8 cellular contexts compared by ENCODE assay signal in genomic region chr12:127162902-127163301, GRCh38.
A peak's percentile ranks its signal among the peaks of the same experiment; 100 is the strongest.
DNase-seq lines count a peak whose midpoint lies in the region; ATAC-seq and TF ChIP-seq lines count a peak whose summit lies in the region.

No MANE protein-coding gene starts in this region.

- H3K4me3 Mint-ChIP-seq in activated CD8-positive, alpha-beta T cell treated with anti-CD3 and anti-CD28 coated beads, Interleukin-2, amount 10 ng/mL, durations not matched to agents 7 days and 5 days = no peak overlapping the region

- H3K36me3 Mint-ChIP-seq in activated CD8-positive, alpha-beta T cell treated with anti-CD3 and anti-CD28 coated beads, Interleukin-2, amount 10 ng/mL, durations not matched to agents 7 days and 5 days (ENCODE audit: low read depth) = no peaks in the 10 kb centered on the region

- peak; percentile 83 for ATAC-seq in GM18508 (IDR thresholded peaks at IDR 0.05; ENCODE audit: insufficient read depth, unreplicated experiment)
- peak; percentile 71 for ATAC-seq in HG03103 (IDR thresholded peaks at IDR 0.05; ENCODE audit: low read depth, unreplicated experiment)
- ATAC-seq in activated CD8-positive, alpha-beta T cell treated with anti-CD3 and anti-CD28 coated beads, Interleukin-2, amount 10 ng/mL, durations not matched to agents 7 days and 5 days = peak; percentile 72
- no peak for ATAC-seq in HG02588 (IDR thresholded peaks at IDR 0.05; ENCODE audit: unreplicated experiment)
- no peak for ATAC-seq in HG02885 (IDR thresholded peaks at IDR 0.05; ENCODE audit: poor library complexity, unreplicated experiment)

- H3K4me1 ChIP-seq in hepatocyte (ENCODE audit: insufficient read depth) (no peaks in the 10 kb centered on the region), esophagus squamous epithelium (peaks cover 0 to 5% (median 0%) of the 10 kb centered on the region in 3 donors)

- no peak for TF ChIP-seq POLR2A in esophagus squamous epithelium (IDR thresholded peaks at IDR 0.05)

- 9% methylated on average over 1 of the region's 1 CpG for WGBS in hepatocyte (ENCODE audit: low lambda C conversion rate, missing lambda C conversion rate)
- WGBS in esophagus squamous epithelium, 2 donors = 0 to 9% methylated on average over 1 of the region's 1 CpG

- H3K27ac ChIP-seq in hepatocyte = peak overlapping the region; percentile 38
- peak overlapping the region in 1 of 4 donors; percentile 2 for H3K27ac ChIP-seq in esophagus squamous epithelium

- CTCF ChIA-PET in activated CD8-positive, alpha-beta T cell treated with anti-CD3 and anti-CD28 coated beads, Interleukin-2, amount 10 ng/mL, durations not matched to agents 7 days and 5 days (lab: Charles Lee) = interaction anchor here (1.5 kb wide), 1 partner anchor 54 kb away, joined by 6 read pairs; no protein-coding TSS in a partner anchor

- H3K79me2 ChIP-seq in hepatocyte = no peaks in the 10 kb centered on the region

- no peaks in the 10 kb centered on the region for H4K20me1 ChIP-seq in hepatocyte (ENCODE audit: insufficient read depth, poor library complexity, severe bottlenecking)

- POLR2A ChIA-PET in activated CD8-positive, alpha-beta T cell treated with anti-CD3 and anti-CD28 coated beads, Interleukin-2, amount 10 ng/mL, durations not matched to agents 7 days and 5 days (lab: Charles Lee) = no interaction called here

- no peak overlapping the region for H2AFZ ChIP-seq in hepatocyte

- intact Hi-C loops in esophagus squamous epithelium (cut with DNase I) = no loop called here

- no peak overlapping the region for H3K4me2 ChIP-seq in hepatocyte

- TF ChIP-seq CTCF in hepatocyte (IDR thresholded peaks at IDR 0.05; ENCODE audit: poor library complexity) = no peak
- TF ChIP-seq CTCF in esophagus squamous epithelium (IDR thresholded peaks at IDR 0.05) = no peak

- H3K9me3 Mint-ChIP-seq in activated CD8-positive, alpha-beta T cell treated with anti-CD3 and anti-CD28 coated beads, Interleukin-2, amount 10 ng/mL, durations not matched to agents 7 days and 5 days (ENCODE audit: insufficient read depth) = no peaks in the 10 kb centered on the region

- no peaks in the 10 kb centered on the region for H3K9me3 ChIP-seq in hepatocyte (ENCODE audit: low read depth)
- no peaks in the 10 kb centered on the region for H3K9me3 ChIP-seq in esophagus squamous epithelium

- H3K4me3 ChIP-seq in hepatocyte (no peak overlapping the region), esophagus squamous epithelium (no peak overlapping the region)

- H3K27me3 ChIP-seq in hepatocyte = no peaks in the 10 kb centered on the region
- no peaks in the 10 kb centered on the region for H3K27me3 ChIP-seq in esophagus squamous epithelium

- peaks cover 22% of the 10 kb centered on the region for H3K4me1 Mint-ChIP-seq in activated CD8-positive, alpha-beta T cell treated with anti-CD3 and anti-CD28 coated beads, Interleukin-2, amount 10 ng/mL, durations not matched to agents 7 days and 5 days (ENCODE audit: low read depth)

- no peaks in the 10 kb centered on the region for H3K36me3 ChIP-seq in hepatocyte (replicated peaks; ENCODE audit: insufficient read depth, low read depth)
- H3K36me3 ChIP-seq in esophagus squamous epithelium = no peaks in the 10 kb centered on the region

- H3K27ac Mint-ChIP-seq in activated CD8-positive, alpha-beta T cell treated with anti-CD3 and anti-CD28 coated beads, Interleukin-2, amount 10 ng/mL, durations not matched to agents 7 days and 5 days = peak overlapping the region; percentile 67

- H3K9me2 ChIP-seq in hepatocyte (replicated peaks; ENCODE audit: insufficient read depth) = no peaks in the 10 kb centered on the region

- H3K27me3 Mint-ChIP-seq in activated CD8-positive, alpha-beta T cell treated with anti-CD3 and anti-CD28 coated beads, Interleukin-2, amount 10 ng/mL, durations not matched to agents 7 days and 5 days (ENCODE audit: low read depth) = peaks cover 3% of the 10 kb centered on the region

- peak; percentile 63 for DNase-seq in activated CD8-positive, alpha-beta T cell treated with anti-CD3 and anti-CD28 coated beads, Interleukin-2, amount 10 ng/mL, durations not matched to agents 7 days and 5 days
- DNase-seq in hepatocyte (ENCODE audit: low spot score) = peak; percentile 41
- DNase-seq in esophagus squamous epithelium (lab: John Stamatoyannopoulos, UW) = no peak
- DNase-seq in NCI-H2081 treated with DMSO at 0.1 percent for 48 hours (lab: John Stamatoyannopoulos, UW) = no peak

Comparison
In these comparisons a context has a peak if more than half of its experiments do, and no peak if none do; other contexts are left out.
1. ATAC-seq: peak in GM18508 (single experiment), HG03103 (single experiment) and activated CD8-positive, alpha-beta T cell treated with anti-CD3 and anti-CD28 coated beads, Interleukin-2, amount 10 ng/mL, durations not matched to agents 7 days and 5 days (single experiment); none in HG02588 (single experiment) and HG02885 (single experiment).
2. DNase-seq: peak in activated CD8-positive, alpha-beta T cell treated with anti-CD3 and anti-CD28 coated beads, Interleukin-2, amount 10 ng/mL, durations not matched to agents 7 days and 5 days (single experiment) and hepatocyte (single experiment); none in esophagus squamous epithelium (single experiment) and NCI-H2081 treated with DMSO at 0.1 percent for 48 hours (single experiment).